Comparison of ENCODE assay signal across 8 cellular contexts in genomic region chr20:25862967-25863530, GRCh38.
DNase-seq lines count a peak whose midpoint lies in the region; FAIRE-seq and TF ChIP-seq lines count a peak whose summit lies in the region.
"Not testable (repeated sequence)": the region's sequence is repeated elsewhere in the genome, so short reads cannot be mapped to it uniquely, and the experiment has no call there.

No MANE protein-coding gene starts in this region.

- H3K79me1 ChIP-seq in mesendoderm (ENCODE audit: low read length), result not testable (repeated sequence)

- not testable (repeated sequence) for H3K4ac ChIP-seq in mesendoderm (ENCODE audit: low read depth, low read length)

- FAIRE-seq in RCC 7860 (lab: Jason Lieb, UNC), result not testable (repeated sequence)

- peak overlapping the region; percentile 83 for H3K27ac Mint-ChIP-seq in endothelial cell (ENCODE audit: unreplicated experiment)

- DNase-seq in GM20000 (ENCODE audit: low spot score) (peak; percentile 62), RCC 7860 (ENCODE audit: low spot score) (peak; percentile 66), activated T-cell treated with anti-CD3 and anti-CD28 coated beads for 48 hours (ENCODE audit: low read depth) (peak; percentile 83), endothelial cell (ENCODE audit: low spot score) (peak; percentile 95), mesendoderm (peak; percentile 89)
- DNase-seq in stimulated activated CD4-positive, alpha-beta T cell treated with anti-CD3 and anti-CD28 coated beads, Interleukin-4, amount 100 ng/mL, for 48 hours (ENCODE audit: low read depth in 2 of 2), result peak; percentile 79

- H2AFZ ChIP-seq in Loucy (ENCODE audit: low read length), result peak overlapping the region; percentile 88

- not testable (repeated sequence) for H3K79me2 ChIP-seq in Loucy (ENCODE audit: insufficient read depth, low read length); mesendoderm (ENCODE audit: control insufficient read depth, insufficient read depth, low read length)

- H3K4me3 ChIP-seq in BLaER1 treated with 17β-estradiol and CSF1 and Interleukin-3, amounts not matched to agents 10 nM and 100 nM, result peak overlapping the region; percentile 47 to 70 (median 60)
- H3K4me3 ChIP-seq in Loucy (ENCODE audit: low read length, poor library complexity, severe bottlenecking), result peak overlapping the region; percentile 62
- not testable (repeated sequence) for H3K4me3 ChIP-seq in mesendoderm (ENCODE audit: low read length)

- not testable (repeated sequence) for H4K8ac ChIP-seq in mesendoderm (ENCODE audit: low read depth, low read length)

- not testable (repeated sequence) for H3K23ac ChIP-seq in mesendoderm (ENCODE audit: low read length)

- H2BK120ac ChIP-seq in mesendoderm (ENCODE audit: low read depth, low read length), result not testable (repeated sequence)

- H2BK5ac ChIP-seq in mesendoderm (ENCODE audit: low read length), result not testable (repeated sequence)

- TF ChIP-seq CTCF in GM20000 (IDR thresholded peaks at IDR 0.05; ENCODE audit: extremely low read depth, missing control alignments); Loucy (conservative IDR thresholded peaks at IDR 0.05; ENCODE audit: low read length); endothelial cell (IDR thresholded peaks at IDR 0.05; ENCODE audit: unreplicated experiment): not testable (repeated sequence)

- H3K9ac ChIP-seq in BLaER1 treated with 17β-estradiol and CSF1 and Interleukin-3, amounts not matched to agents 10 nM and 100 nM, result peak overlapping the region in 2 of 11 experiments; percentile 27 to 46; a peak in 1 of 22 replicates
- H3K9ac ChIP-seq in Loucy (ENCODE audit: low read depth, low read length, poor library complexity, severe bottlenecking), result not testable (repeated sequence)
- H3K9ac ChIP-seq in mesendoderm (ENCODE audit: low read length), result peak overlapping the region; percentile 35

- peaks cover 12 to 68% (median 58%) of the 10 kb centered on the region in 10 experiments for H3K4me1 ChIP-seq in BLaER1 treated with 17β-estradiol and CSF1 and Interleukin-3, amounts not matched to agents 10 nM and 100 nM
- peaks cover 18% of the 10 kb centered on the region for H3K4me1 ChIP-seq in Loucy (ENCODE audit: insufficient read depth, low read length, poor library complexity, severe bottlenecking)
- H3K4me1 ChIP-seq in mesendoderm (ENCODE audit: control insufficient read depth, low read depth, low read length), result not testable (repeated sequence)

- H3K18ac ChIP-seq in mesendoderm (ENCODE audit: low read length), result not testable (repeated sequence)

- not testable (repeated sequence) for H2BK15ac ChIP-seq in mesendoderm (replicated peaks; ENCODE audit: low read depth)

- H3K27me3 Mint-ChIP-seq in endothelial cell (ENCODE audit: unreplicated experiment), result peaks cover 58% of the 10 kb centered on the region

- not testable (repeated sequence) for H3K9me2 ChIP-seq in Loucy (replicated peaks; ENCODE audit: low read depth, low read length)

- H4K20me1 ChIP-seq in BLaER1 treated with 17β-estradiol and CSF1 and Interleukin-3, amounts not matched to agents 10 nM and 100 nM, result peaks cover 0 to 52% (median 36%) of the 10 kb centered on the region in 11 experiments; a peak in 15 of 22 replicates
- not testable (repeated sequence) for H4K20me1 ChIP-seq in Loucy (ENCODE audit: insufficient read depth, low read length, poor library complexity, severe bottlenecking)

- not testable (repeated sequence) for H4K5ac ChIP-seq in mesendoderm (ENCODE audit: low read length)

- peaks cover 83 to 100% (median 99%) of the 10 kb centered on the region in 11 experiments for H3K27me3 ChIP-seq in BLaER1 treated with 17β-estradiol and CSF1 and Interleukin-3, amounts not matched to agents 10 nM and 100 nM
- H3K27me3 ChIP-seq in Loucy (ENCODE audit: insufficient read depth, low read length, poor library complexity, severe bottlenecking), result peaks cover 39% of the 10 kb centered on the region
- H3K27me3 ChIP-seq in mesendoderm (ENCODE audit: insufficient read depth, low read length, poor library complexity), result not testable (repeated sequence)

- H2AK5ac ChIP-seq in mesendoderm (ENCODE audit: low read length), result not testable (repeated sequence)

- H3K4me2 ChIP-seq in BLaER1 treated with 17β-estradiol and CSF1 and Interleukin-3, amounts not matched to agents 10 nM and 100 nM, result peak overlapping the region; percentile 76 to 94 (median 90)
- H3K4me2 ChIP-seq in Loucy (ENCODE audit: low read depth, low read length, poor library complexity, severe bottlenecking), result peak overlapping the region; percentile 94
- H3K4me2 ChIP-seq in mesendoderm (ENCODE audit: low read length), result peak overlapping the region; percentile 36

- H3K36me3 ChIP-seq in BLaER1 treated with 17β-estradiol and CSF1 and Interleukin-3, amounts not matched to agents 10 nM and 100 nM; Loucy (ENCODE audit: insufficient read depth, low read length); mesendoderm (ENCODE audit: control insufficient read depth, insufficient read depth, low read length): not testable (repeated sequence)

- peak overlapping the region; percentile 87 for H3K4me3 Mint-ChIP-seq in endothelial cell (ENCODE audit: unreplicated experiment)

- H3K9me3 Mint-ChIP-seq in endothelial cell (ENCODE audit: unreplicated experiment), result not testable (repeated sequence)

- peak overlapping the region; percentile 30 for H3K56ac ChIP-seq in mesendoderm (ENCODE audit: low read length)

- peaks cover 31% of the 10 kb centered on the region for H3K36me3 Mint-ChIP-seq in endothelial cell (ENCODE audit: low read depth, unreplicated experiment)

- not testable (repeated sequence) for H3F3A ChIP-seq in Loucy (ENCODE audit: low read depth)

- H3K27ac ChIP-seq in BLaER1 treated with 17β-estradiol and CSF1 and Interleukin-3, amounts not matched to agents 10 nM and 100 nM; mesendoderm (ENCODE audit: low read depth, low read length): not testable (repeated sequence)

- H3K9me3 ChIP-seq in BLaER1 treated with 17β-estradiol and CSF1 and Interleukin-3, amounts not matched to agents 10 nM and 100 nM (replicated peaks in 1 of 11); Loucy (ENCODE audit: insufficient read depth, low read depth, low read length): not testable (repeated sequence)

- no CpG with 5 or more reads among the region's 53 CpGs for WGBS in mesendoderm (ENCODE audit: extremely low coverage, insufficient coverage, low lambda C conversion rate)

- H3K4me1 Mint-ChIP-seq in endothelial cell (ENCODE audit: unreplicated experiment), result peaks cover 53% of the 10 kb centered on the region

Comparison
In these comparisons a context has a peak if more than half of its experiments do, and no peak if none do; other contexts are left out.
1. H3K4me2 ChIP-seq: peak in every context shown above with its lines; median percentile 94 in Loucy; 90 in BLaER1 treated with 17β-estradiol and CSF1 and Interleukin-3, amounts not matched to agents 10 nM and 100 nM; 36 in mesendoderm.